10 cellular contexts compared by ENCODE assay signal in the genomic region with DNA sequence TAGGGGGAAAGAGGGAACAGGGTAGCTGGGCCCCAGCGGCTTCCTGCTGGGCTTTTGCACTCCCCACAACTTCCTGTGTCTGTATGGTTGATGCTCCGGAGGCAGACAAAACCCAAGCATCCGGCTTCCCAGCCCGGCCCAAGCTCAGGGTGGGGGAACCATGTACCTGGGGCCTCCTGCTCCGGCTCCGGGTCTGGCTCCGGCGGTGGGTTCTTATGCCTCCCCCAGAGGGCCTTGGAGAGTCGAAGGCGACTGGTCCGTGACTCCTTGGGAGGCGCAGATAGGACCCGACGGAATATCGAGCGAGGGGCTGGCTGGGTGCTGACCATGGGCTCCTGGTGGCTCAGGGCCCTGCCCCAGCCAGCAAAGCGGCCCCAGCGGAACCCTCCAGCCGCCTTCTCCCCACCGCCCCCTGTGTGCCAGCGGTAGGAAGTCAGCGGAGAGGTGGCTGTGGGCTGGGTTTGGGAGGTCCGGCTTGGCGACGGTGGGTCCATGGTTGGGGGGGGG. TPM values are rescaled to one million over a fixed set of nuclear protein-coding genes. Genes with fewer than 3 reads are reported as not detected.
DNase-seq lines count a peak whose midpoint lies in the region; ATAC-seq and TF ChIP-seq lines count a peak whose summit lies in the region.
"Had no signal": no experiment of that assay in that cellular context is flagged by ENCODE, and none has a peak within 500 bp of the region (broad histone marks: within the 10 kb centered on the region; RNA-seq: fewer than 3 reads in every experiment).

No MANE protein-coding gene starts in this region.

- 29 to 72% methylated on average over 3 to 16 of the region's 25 CpGs for WGBS in thyroid gland, 2 donors

- no TSS peak for BruUV-seq in OCI-LY7 (replicated peaks; lab: Mats Ljungman, UMichigan)

- peak; percentile 26; the same call in 1 of the 2 replicates for TF ChIP-seq CTCF in OCI-LY7 (conservative IDR thresholded peaks at IDR 0.05; ENCODE audit: low read length)
- no peak for TF ChIP-seq CTCF in thyroid gland (IDR thresholded peaks at IDR 0.05)

- POLR2A ChIA-PET in OCI-LY7 (lab: Charles Lee): interaction anchor here (0.6 to 1.7 kb wide), 4 partner anchors 11 to 330 kb away, joined by 3 to 7 read pairs (median 4); partner anchors contain the start of gene AKAP8L

- TF ChIP-seq POLR2A in thyroid gland (IDR thresholded peaks at IDR 0.05): no peak

- intact Hi-C loops in OCI-LY7 (cut with micrococcal nuclease; ENCODE audit: unreplicated experiment): loop anchor here (1.0 to 10.0 kb wide), 2 partner anchors 45 to 91 kb away; no protein-coding TSS in a partner anchor
- intact Hi-C loops in thyroid gland (cut with DNase I): no loop called here

- H3K27me3 ChIP-seq in muscle layer of duodenum (ENCODE audit: low read depth, low read length) (peaks cover 6% of the 10 kb centered on the region), thyroid gland (no peaks in the 10 kb centered on the region)

- H3K27ac ChIP-seq in OCI-LY7 (ENCODE audit: low read depth, low read length, poor library complexity, severe bottlenecking) (peak overlapping the region; percentile 86), muscle layer of duodenum (ENCODE audit: low read length) (no peak overlapping the region), thyroid gland (peak overlapping the region in 2 of 3 donors; percentile 27 to 47)

- peak overlapping the region; percentile 94 for H3K4me2 ChIP-seq in OCI-LY7 (ENCODE audit: low read length)

- H3K4me3 ChIP-seq in OCI-LY7 (ENCODE audit: low read depth, low read length, poor library complexity, severe bottlenecking) (peak overlapping the region; percentile 85), muscle layer of duodenum (ENCODE audit: low read depth in 1 of 2, low read length in 2 of 2) (peak overlapping the region; percentile 7 to 47), thyroid gland (replicated peaks in 1 of 3) (peak overlapping the region in 1 of 3 donors; percentile 10)

- no peaks in the 10 kb centered on the region for H3K9me2 ChIP-seq in OCI-LY7 (ENCODE audit: insufficient read depth, low read length)

- DNase-seq in GM19238 (ENCODE audit: insufficient read length, low spot score) (peak; percentile 78), OCI-LY7 (ENCODE audit: low spot score) (peak; percentile 85), thyroid gland (no peak), NCI-H2029 treated with DMSO at 0.1 percent for 48 hours (lab: John Stamatoyannopoulos, UW) (no peak), NCI-H774 (lab: John Stamatoyannopoulos, UW) (no peak)
- peak; percentile 92 for DNase-seq in activated effector memory CD4-positive, alpha-beta T cell treated with anti-CD3 and anti-CD28 coated beads, Interleukin-2, amount 50 U/mL, for 16 hours

- H4K20me1 ChIP-seq in OCI-LY7 (ENCODE audit: insufficient read depth, low read length): no peaks in the 10 kb centered on the region

- no peak for ATAC-seq in HG02973 (IDR thresholded peaks at IDR 0.05; ENCODE audit: unreplicated experiment)

- no peaks in the 10 kb centered on the region for H3K9me3 ChIP-seq in OCI-LY7 (ENCODE audit: low read length)
- no peaks in the 10 kb centered on the region for H3K9me3 ChIP-seq in muscle layer of duodenum (ENCODE audit: control insufficient read depth in 1 of 2, low read length in 2 of 2)
- H3K9me3 ChIP-seq in thyroid gland: no peaks in the 10 kb centered on the region

- peaks cover 12% of the 10 kb centered on the region; the same call in 1 of the 2 replicates for H3K79me2 ChIP-seq in OCI-LY7 (ENCODE audit: insufficient read depth, low read depth, low read length)

- peaks cover 26% of the 10 kb centered on the region for H3K36me3 ChIP-seq in OCI-LY7 (ENCODE audit: insufficient read depth, low read length)
- H3K36me3 ChIP-seq in muscle layer of duodenum (ENCODE audit: control insufficient read depth in 1 of 2, insufficient read depth in 2 of 2, low read length in 2 of 2): no peaks in the 10 kb centered on the region
- H3K36me3 ChIP-seq in thyroid gland: no peaks in the 10 kb centered on the region

- H3K4me1 ChIP-seq in OCI-LY7 (ENCODE audit: insufficient read depth, low read length, poor library complexity, severe bottlenecking) (peaks cover 33% of the 10 kb centered on the region), muscle layer of duodenum (ENCODE audit: control insufficient read depth in 1 of 2, insufficient read depth in 2 of 2, low read length in 2 of 2) (no peaks in the 10 kb centered on the region), thyroid gland (no peaks in the 10 kb centered on the region)

- peak overlapping the region; percentile 47; the same call in 1 of the 2 replicates for H2AFZ ChIP-seq in OCI-LY7 (ENCODE audit: low read length)

- CTCF ChIA-PET in OCI-LY7 (lab: Charles Lee; ENCODE audit: unreplicated experiment): interaction anchor here (0.6 kb wide), 1 partner anchor 107 kb away, joined by 4 read pairs; no protein-coding TSS in a partner anchor

RNA-seq across cellular contexts. Expression of gene RASAL3, which starts 0.4 kb away (rescaled TPM):
- 28.3 and 29.3 TPM in 2 replicates for total RNA-seq in OCI-LY7 (2014; rRNA removed; shearing (Covaris generic))
- total RNA-seq in OCI-LY7 (2022) (52.0 and 53.3 TPM in 2 replicates), thyroid gland (1 to 10 TPM; 2.6 to 4.4 (median 3.7) TPM)
- total RNA-seq: kidney epithelial cell had no signal

RNA-seq across cellular contexts. Expression of gene WIZ, which starts 14.2 kb away (rescaled TPM):
- 13.5 and 16.4 TPM in 2 replicates for total RNA-seq in OCI-LY7 (2014; rRNA removed; shearing (Covaris generic))
- total RNA-seq in OCI-LY7 (2022) (35.9 and 38.3 TPM in 2 replicates), thyroid gland (10 to 100 TPM; 23.0 to 48.5 (median 29.6) TPM)

RNA-seq across cellular contexts. Expression of gene PGLYRP2, which starts 15.4 kb away (rescaled TPM):
- total RNA-seq in OCI-LY7 (2014; rRNA removed; shearing (Covaris generic)): not detected in 2 replicates
- total RNA-seq in OCI-LY7 (2022) (not detected in 2 replicates), thyroid gland (not detected)
- total RNA-seq: kidney epithelial cell had no signal

RNA-seq across cellular contexts. Expression of gene CYP4F22, which starts 44.4 kb away (rescaled TPM):
- not detected in 2 replicates for total RNA-seq in OCI-LY7 (2014; rRNA removed; shearing (Covaris generic))
- not detected in 2 replicates for total RNA-seq in OCI-LY7 (2022)
- total RNA-seq in thyroid gland: under 1 TPM in 1 of 4 donors, not detected in 3; 0.11 TPM
- total RNA-seq: kidney epithelial cell, M059J had no signal

RNA-seq across cellular contexts. Expression of gene AKAP8L, which starts 45.1 kb away (rescaled TPM):
- 119 and 122 TPM in 2 replicates for total RNA-seq in OCI-LY7 (2014; rRNA removed; shearing (Covaris generic))
- total RNA-seq in OCI-LY7 (2022) (124 and 143 TPM in 2 replicates), thyroid gland (100 to 1,000 TPM; 122 to 272 (median 204) TPM)

Comparison
In these comparisons a context has a peak if more than half of its experiments do, and no peak if none do; other contexts are left out.
1. DNase-seq: peak in GM19238 (single experiment), OCI-LY7 (single experiment) and activated effector memory CD4-positive, alpha-beta T cell treated with anti-CD3 and anti-CD28 coated beads, Interleukin-2, amount 50 U/mL, for 16 hours (single experiment); none in thyroid gland (0 of 2), NCI-H2029 treated with DMSO at 0.1 percent for 48 hours (single experiment) and NCI-H774 (single experiment).
2. RNA of gene RASAL3, which starts 0.4 kb away (total RNA-seq): 28.3 to 53.3 TPM in OCI-LY7; 2.6 to 4.4 TPM in thyroid gland; every median in the first group is over 4 times any median in the second.